ENCODE assay signal across 1 cellular context in the genomic region with DNA sequence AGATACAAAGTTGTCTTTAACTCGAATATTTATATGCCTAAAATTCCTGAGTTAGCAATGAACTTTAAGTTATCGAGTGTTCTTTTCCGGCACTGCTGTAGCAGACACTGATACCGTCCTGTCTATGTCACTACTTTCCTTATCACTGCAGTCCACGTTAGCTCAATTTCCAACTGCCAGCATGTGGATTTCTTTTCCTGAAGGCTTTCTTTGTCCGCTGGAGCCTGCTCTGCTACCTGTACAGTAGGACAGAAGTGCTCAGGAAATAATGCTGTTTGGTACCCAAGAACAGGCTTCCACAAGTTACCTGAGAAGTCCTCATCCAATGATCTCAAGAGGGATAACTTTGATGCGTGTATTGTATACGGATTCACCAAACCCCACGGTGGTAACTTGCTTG.
TF ChIP-seq lines count a peak whose summit lies in the region.

No MANE protein-coding gene starts in this region.

TF ChIP-seq in K562, 482 proteins besides CTCF, POLR2A, EP300 and RAD21 (continued from another document and continues in another):
- TF ChIP-seq, protein P1, sequence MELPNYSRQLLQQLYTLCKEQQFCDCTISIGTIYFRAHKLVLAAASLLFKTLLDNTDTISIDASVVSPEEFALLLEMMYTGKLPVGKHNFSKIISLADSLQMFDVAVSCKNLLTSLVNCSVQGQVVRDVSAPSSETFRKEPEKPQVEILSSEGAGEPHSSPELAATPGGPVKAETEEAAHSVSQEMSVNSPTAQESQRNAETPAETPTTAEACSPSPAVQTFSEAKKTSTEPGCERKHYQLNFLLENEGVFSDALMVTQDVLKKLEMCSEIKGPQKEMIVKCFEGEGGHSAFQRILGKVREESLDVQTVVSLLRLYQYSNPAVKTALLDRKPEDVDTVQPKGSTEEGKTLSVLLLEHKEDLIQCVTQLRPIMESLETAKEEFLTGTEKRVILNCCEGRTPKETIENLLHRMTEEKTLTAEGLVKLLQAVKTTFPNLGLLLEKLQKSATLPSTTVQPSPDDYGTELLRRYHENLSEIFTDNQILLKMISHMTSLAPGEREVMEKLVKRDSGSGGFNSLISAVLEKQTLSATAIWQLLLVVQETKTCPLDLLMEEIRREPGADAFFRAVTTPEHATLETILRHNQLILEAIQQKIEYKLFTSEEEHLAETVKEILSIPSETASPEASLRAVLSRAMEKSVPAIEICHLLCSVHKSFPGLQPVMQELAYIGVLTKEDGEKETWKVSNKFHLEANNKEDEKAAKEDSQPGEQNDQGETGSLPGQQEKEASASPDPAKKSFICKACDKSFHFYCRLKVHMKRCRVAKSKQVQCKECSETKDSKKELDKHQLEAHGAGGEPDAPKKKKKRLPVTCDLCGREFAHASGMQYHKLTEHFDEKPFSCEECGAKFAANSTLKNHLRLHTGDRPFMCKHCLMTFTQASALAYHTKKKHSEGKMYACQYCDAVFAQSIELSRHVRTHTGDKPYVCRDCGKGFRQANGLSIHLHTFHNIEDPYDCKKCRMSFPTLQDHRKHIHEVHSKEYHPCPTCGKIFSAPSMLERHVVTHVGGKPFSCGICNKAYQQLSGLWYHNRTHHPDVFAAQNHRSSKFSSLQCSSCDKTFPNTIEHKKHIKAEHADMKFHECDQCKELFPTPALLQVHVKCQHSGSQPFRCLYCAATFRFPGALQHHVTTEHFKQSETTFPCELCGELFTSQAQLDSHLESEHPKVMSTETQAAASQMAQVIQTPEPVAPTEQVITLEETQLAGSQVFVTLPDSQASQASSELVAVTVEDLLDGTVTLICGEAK (IDR thresholded peaks at IDR 0.05) = no peak
- TF ChIP-seq, protein P1 (CRISPR knock-in tag; IDR thresholded peaks at IDR 0.05) = no peak
- TF ChIP-seq FOXP4 (CRISPR knock-in tag; IDR thresholded peaks at IDR 0.05; ENCODE audit: borderline replicate concordance) = no peak
- 0 out of 2 replicates have a peak, but pooled peaks have one; percentile 15 for TF ChIP-seq GABPA (tag; conservative IDR thresholded peaks at IDR 0.05; ENCODE audit: low read depth)
- TF ChIP-seq ATF1 (CRISPR knock-in tag; IDR thresholded peaks at IDR 0.05) = no peak
- TF ChIP-seq ATF1 (tag; IDR thresholded peaks at IDR 0.05) = peak; percentile 84
- TF ChIP-seq, protein P2, sequence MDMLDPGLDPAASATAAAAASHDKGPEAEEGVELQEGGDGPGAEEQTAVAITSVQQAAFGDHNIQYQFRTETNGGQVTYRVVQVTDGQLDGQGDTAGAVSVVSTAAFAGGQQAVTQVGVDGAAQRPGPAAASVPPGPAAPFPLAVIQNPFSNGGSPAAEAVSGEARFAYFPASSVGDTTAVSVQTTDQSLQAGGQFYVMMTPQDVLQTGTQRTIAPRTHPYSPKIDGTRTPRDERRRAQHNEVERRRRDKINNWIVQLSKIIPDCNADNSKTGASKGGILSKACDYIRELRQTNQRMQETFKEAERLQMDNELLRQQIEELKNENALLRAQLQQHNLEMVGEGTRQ (CRISPR knock-in tag; IDR thresholded peaks at IDR 0.05) = no peak
- TF ChIP-seq ETV5 (CRISPR knock-in tag; IDR thresholded peaks at IDR 0.05; ENCODE audit: low read depth) = peak; percentile 83
- TF ChIP-seq SP2 (IDR thresholded peaks at IDR 0.05; ENCODE audit: extremely low read depth, low read depth, low read length, poor library complexity, severe bottlenecking) = no peak
- TF ChIP-seq TARDBP (IDR thresholded peaks at IDR 0.05) = no peak
- TF ChIP-seq, protein P3, sequence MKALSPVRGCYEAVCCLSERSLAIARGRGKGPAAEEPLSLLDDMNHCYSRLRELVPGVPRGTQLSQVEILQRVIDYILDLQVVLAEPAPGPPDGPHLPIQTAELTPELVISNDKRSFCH (CRISPR knock-in tag; IDR thresholded peaks at IDR 0.05) = no peak
- TF ChIP-seq, protein P3 (tag; IDR thresholded peaks at IDR 0.05) = peak; percentile 89
- TF ChIP-seq KDM1A (IDR thresholded peaks at IDR 0.05) = peak; percentile 50 to 73; a peak in 3 of 4 replicates
- 0 out of 4 replicates have a peak, but pooled peaks of 1 of the 2 experiments have one; percentile 60 for TF ChIP-seq UBTF (IDR thresholded peaks at IDR 0.05; ENCODE audit: borderline replicate concordance in 1 of 2, low read depth in 2 of 2, low read length in 2 of 2)
- TF ChIP-seq BACH1 (tag; IDR thresholded peaks at IDR 0.05) = no peak
- no peak for TF ChIP-seq PRDM10 (IDR thresholded peaks at IDR 0.05; ENCODE audit: partially characterized antibody)
- TF ChIP-seq U2AF1 (optimal IDR thresholded peaks at IDR 0.05; ENCODE audit: low read depth, low read length) = peak; percentile 44
- TF ChIP-seq GATAD2A (IDR thresholded peaks at IDR 0.05) = peak; percentile 80
- TF ChIP-seq, protein P4, sequence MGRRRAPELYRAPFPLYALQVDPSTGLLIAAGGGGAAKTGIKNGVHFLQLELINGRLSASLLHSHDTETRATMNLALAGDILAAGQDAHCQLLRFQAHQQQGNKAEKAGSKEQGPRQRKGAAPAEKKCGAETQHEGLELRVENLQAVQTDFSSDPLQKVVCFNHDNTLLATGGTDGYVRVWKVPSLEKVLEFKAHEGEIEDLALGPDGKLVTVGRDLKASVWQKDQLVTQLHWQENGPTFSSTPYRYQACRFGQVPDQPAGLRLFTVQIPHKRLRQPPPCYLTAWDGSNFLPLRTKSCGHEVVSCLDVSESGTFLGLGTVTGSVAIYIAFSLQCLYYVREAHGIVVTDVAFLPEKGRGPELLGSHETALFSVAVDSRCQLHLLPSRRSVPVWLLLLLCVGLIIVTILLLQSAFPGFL (CRISPR knock-in tag; IDR thresholded peaks at IDR 0.05) = no peak
- no peak for TF ChIP-seq CCNT2 (IDR thresholded peaks at IDR 0.05; ENCODE audit: borderline replicate concordance, extremely low read depth, insufficient read length, low read depth, low read length)
- no peak for TF ChIP-seq SRF (CRISPR knock-in tag; IDR thresholded peaks at IDR 0.05)
- no peak for TF ChIP-seq ZBTB26 (CRISPR knock-in tag; IDR thresholded peaks at IDR 0.05)
- TF ChIP-seq SMAD2 (IDR thresholded peaks at IDR 0.05; ENCODE audit: low read depth, low read length) = no peak
- peak; percentile 43; the same call in 1 of the 2 replicates for TF ChIP-seq PKNOX1 (IDR thresholded peaks at IDR 0.05)
- peak; percentile 83 for TF ChIP-seq SOX6 (IDR thresholded peaks at IDR 0.05)
- TF ChIP-seq TEAD4 (IDR thresholded peaks at IDR 0.05; ENCODE audit: low read length) = peak; percentile 91
- TF ChIP-seq TEAD4 (CRISPR knock-in tag; IDR thresholded peaks at IDR 0.05; ENCODE audit: borderline replicate concordance) = no peak
- TF ChIP-seq ZBTB17 (CRISPR knock-in tag; IDR thresholded peaks at IDR 0.05) = no peak
- TF ChIP-seq L3MBTL2 (IDR thresholded peaks at IDR 0.05) = peak; percentile 52; the same call in 1 of the 2 replicates
